Comparison of ENCODE assay signal across 11 cellular contexts in genomic region chr4:31585503-31585902, GRCh38.
"Had no signal": no experiment of that assay in that cellular context is flagged by ENCODE, and none has a peak within 500 bp of the region (broad histone marks: within the 10 kb centered on the region; RNA-seq: fewer than 3 reads in every experiment).

No MANE protein-coding gene starts in this region.

- H2AFZ ChIP-seq: GM23248, GM23338 had no signal

- DNase-seq: GM23248, GOT3, H7, H9, HCEC 1CT, HFFc6 had no signal

- H3K27ac ChIP-seq: GM23248 had no signal

- FAIRE-seq: H1, H54 had no signal

- ATAC-seq: GM23338, HCT116 had no signal

- H3K36me3 ChIP-seq: HAP-1 had no signal

- H3K4me3 ChIP-seq: GM23248, GM23338, HAP-1 had no signal

- H3K4me2 ChIP-seq: GM23338 had no signal

- H3K4me1 ChIP-seq: HAP-1 had no signal

- H3K9me3 ChIP-seq: HAP-1 had no signal

- H3K9ac ChIP-seq: GM23248 had no signal
